In the genomic region with DNA sequence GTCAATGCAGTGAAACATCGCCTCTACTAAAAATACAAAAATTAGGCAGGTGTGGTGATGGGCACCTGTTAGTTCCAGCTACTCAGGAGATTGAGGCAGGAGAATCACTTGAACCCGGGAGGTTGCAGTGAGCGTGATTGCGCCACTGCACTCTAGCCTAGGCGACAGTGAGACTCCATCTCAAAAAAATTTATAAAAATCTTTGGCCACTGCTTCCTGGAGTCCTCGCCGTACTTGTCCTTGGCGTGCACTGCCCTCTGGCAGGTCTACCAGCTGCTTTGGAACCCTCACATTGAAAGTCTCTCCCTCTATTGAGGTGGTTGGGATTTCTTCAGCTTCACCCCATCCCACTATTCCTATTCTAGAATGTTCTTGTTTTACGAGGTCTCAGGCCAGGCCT, we compare ENCODE assay signal across 1 cellular context.
A peak's percentile ranks its signal among the peaks of the same experiment; 100 is the strongest.
TF ChIP-seq lines count a peak whose summit lies in the region.

No MANE protein-coding gene starts in this region.

TF ChIP-seq in HepG2, 621 proteins besides CTCF, POLR2A, EP300 and RAD21:
- no peak for TF ChIP-seq CBX1 (IDR thresholded peaks at IDR 0.05; ENCODE audit: low read depth)
- TF ChIP-seq, protein P1, sequence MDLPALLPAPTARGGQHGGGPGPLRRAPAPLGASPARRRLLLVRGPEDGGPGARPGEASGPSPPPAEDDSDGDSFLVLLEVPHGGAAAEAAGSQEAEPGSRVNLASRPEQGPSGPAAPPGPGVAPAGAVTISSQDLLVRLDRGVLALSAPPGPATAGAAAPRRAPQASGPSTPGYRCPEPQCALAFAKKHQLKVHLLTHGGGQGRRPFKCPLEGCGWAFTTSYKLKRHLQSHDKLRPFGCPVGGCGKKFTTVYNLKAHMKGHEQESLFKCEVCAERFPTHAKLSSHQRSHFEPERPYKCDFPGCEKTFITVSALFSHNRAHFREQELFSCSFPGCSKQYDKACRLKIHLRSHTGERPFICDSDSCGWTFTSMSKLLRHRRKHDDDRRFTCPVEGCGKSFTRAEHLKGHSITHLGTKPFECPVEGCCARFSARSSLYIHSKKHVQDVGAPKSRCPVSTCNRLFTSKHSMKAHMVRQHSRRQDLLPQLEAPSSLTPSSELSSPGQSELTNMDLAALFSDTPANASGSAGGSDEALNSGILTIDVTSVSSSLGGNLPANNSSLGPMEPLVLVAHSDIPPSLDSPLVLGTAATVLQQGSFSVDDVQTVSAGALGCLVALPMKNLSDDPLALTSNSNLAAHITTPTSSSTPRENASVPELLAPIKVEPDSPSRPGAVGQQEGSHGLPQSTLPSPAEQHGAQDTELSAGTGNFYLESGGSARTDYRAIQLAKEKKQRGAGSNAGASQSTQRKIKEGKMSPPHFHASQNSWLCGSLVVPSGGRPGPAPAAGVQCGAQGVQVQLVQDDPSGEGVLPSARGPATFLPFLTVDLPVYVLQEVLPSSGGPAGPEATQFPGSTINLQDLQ (CRISPR knock-in tag; IDR thresholded peaks at IDR 0.05) = 0 out of 2 replicates have a peak, but pooled peaks have one; percentile 25
